8 cellular contexts compared by ENCODE assay signal in genomic region chr21:36059823-36060158, GRCh38. TPM values are rescaled to one million over a fixed set of nuclear protein-coding genes. Genes with fewer than 3 reads are reported as not detected.
DNase-seq lines count a peak whose midpoint lies in the region; ATAC-seq, FAIRE-seq and TF ChIP-seq lines count a peak whose summit lies in the region.

No MANE protein-coding gene starts in this region.

- peak; percentile 2 to 10 for ATAC-seq in CD4-positive, CD25-positive, alpha-beta regulatory T cell (ENCODE audit: low read depth in 2 of 2)
- ATAC-seq in HG03139 (IDR thresholded peaks at IDR 0.05; ENCODE audit: unreplicated experiment) (peak; percentile 29), T-cell (replicated peaks in 1 of 4) (peak in 2 of 4 experiments; percentile 33 to 36), esophagus mucosa (peak; percentile 54)

- no peaks in the 10 kb centered on the region for H3K27me3 ChIP-seq in CD4-positive, CD25-positive, alpha-beta regulatory T cell (ENCODE audit: control insufficient read depth, insufficient read depth, low read length)
- H3K27me3 ChIP-seq in neural cell (ENCODE audit: insufficient read depth, low read depth, low read length) = no peaks in the 10 kb centered on the region

- TF ChIP-seq RAD21 in neural cell (conservative IDR thresholded peaks at IDR 0.05) = no peak

- H3K36me3 Mint-ChIP-seq in CD4-positive, CD25-positive, alpha-beta regulatory T cell = peaks cover 25% of the 10 kb centered on the region
- peaks cover 36% of the 10 kb centered on the region for H3K36me3 Mint-ChIP-seq in T-cell

- peaks cover 34% of the 10 kb centered on the region for H3K36me3 ChIP-seq in CD4-positive, CD25-positive, alpha-beta regulatory T cell (ENCODE audit: control insufficient read depth, insufficient read depth, low read length)
- H3K36me3 ChIP-seq in neural cell (ENCODE audit: insufficient read depth, low read length) = peaks cover 5% of the 10 kb centered on the region

- H3K4me3 ChIP-seq in CD4-positive, CD25-positive, alpha-beta regulatory T cell (ENCODE audit: low read depth, low read length) = peak overlapping the region; percentile 80
- H3K4me3 ChIP-seq in neural cell (ENCODE audit: low read length) = peak overlapping the region; percentile 88

- TF ChIP-seq CTCF in neural cell (IDR thresholded peaks at IDR 0.05; ENCODE audit: poor library complexity, severe bottlenecking) = no peak

- TF ChIP-seq EP300 in neural cell (conservative IDR thresholded peaks at IDR 0.05; ENCODE audit: poor library complexity, severe bottlenecking) = no peak

- H3K27ac ChIP-seq in CD4-positive, CD25-positive, alpha-beta regulatory T cell (ENCODE audit: insufficient read depth, low read length, poor library complexity, severe bottlenecking) = peak overlapping the region; percentile 87
- peak overlapping the region; percentile 84 for H3K27ac ChIP-seq in neural cell (ENCODE audit: low read length)

- peaks cover 21% of the 10 kb centered on the region for H3K79me2 ChIP-seq in neural cell (replicated peaks; ENCODE audit: insufficient read depth, low read length)

- peak overlapping the region; percentile 97 for H3K27ac Mint-ChIP-seq in CD4-positive, CD25-positive, alpha-beta regulatory T cell
- peak overlapping the region; percentile 98 for H3K27ac Mint-ChIP-seq in T-cell

- POLR2A ChIA-PET in T-cell (lab: Charles Lee) = interaction anchor here (0.5 to 0.6 kb wide), 3 partner anchors 54 to 260 kb away, joined by 3 to 12 read pairs (median 6); partner anchors contain the start of gene MORC3 (in 1 of the 2)

- peak overlapping the region; percentile 83 for H3K9ac ChIP-seq in neural cell (ENCODE audit: low read length)

- peaks cover 19% of the 10 kb centered on the region for H3K4me1 ChIP-seq in CD4-positive, CD25-positive, alpha-beta regulatory T cell (ENCODE audit: control insufficient read depth, insufficient read depth, low read length, poor library complexity, severe bottlenecking)

- no peaks in the 10 kb centered on the region for H4K20me1 ChIP-seq in neural cell (ENCODE audit: insufficient read depth)

- H3K9me2 ChIP-seq in neural cell (ENCODE audit: insufficient read depth, low read length) = no peaks in the 10 kb centered on the region

- H3K4me3 Mint-ChIP-seq in CD4-positive, CD25-positive, alpha-beta regulatory T cell = peak overlapping the region; percentile 86 to 100 (median 97)
- peak overlapping the region; percentile 79 to 96 (median 93) for H3K4me3 Mint-ChIP-seq in T-cell

- no peaks in the 10 kb centered on the region for H3F3A ChIP-seq in neural cell (ENCODE audit: insufficient read depth, low read length, poor library complexity, severe bottlenecking)

- peak overlapping the region; percentile 96 for H2AFZ ChIP-seq in neural cell (ENCODE audit: low read depth, low read length)

- no peaks in the 10 kb centered on the region for H3K9me3 ChIP-seq in CD4-positive, CD25-positive, alpha-beta regulatory T cell (ENCODE audit: control insufficient read depth in 2 of 2, low read length in 2 of 2)
- no peaks in the 10 kb centered on the region for H3K9me3 ChIP-seq in neural cell (ENCODE audit: low read length)

- DNase-seq in CD4-positive, CD25-positive, alpha-beta regulatory T cell = no peak
- DNase-seq in GM19239 (ENCODE audit: insufficient read length, low spot score) = peak; percentile 16
- peak in 4 of 34 experiments; percentile 1 to 26 (median 4) for DNase-seq in T-cell
- no peak for DNase-seq in NCI-H1694 (lab: John Stamatoyannopoulos, UW)
- DNase-seq in SKM-1 (lab: John Stamatoyannopoulos, UW; ENCODE audit: unreplicated experiment) = no peak

- no peak for FAIRE-seq in GM19239 (lab: Jason Lieb, UNC)

- peaks cover 18% of the 10 kb centered on the region for H3K27me3 Mint-ChIP-seq in CD4-positive, CD25-positive, alpha-beta regulatory T cell
- H3K27me3 Mint-ChIP-seq in T-cell = no peaks in the 10 kb centered on the region

- peaks cover 9 to 28% (median 23%) of the 10 kb centered on the region in 4 donors for H3K4me1 Mint-ChIP-seq in CD4-positive, CD25-positive, alpha-beta regulatory T cell
- H3K4me1 Mint-ChIP-seq in T-cell = peaks cover 10 to 34% (median 20%) of the 10 kb centered on the region in 3 donors

- H3K9me3 Mint-ChIP-seq in CD4-positive, CD25-positive, alpha-beta regulatory T cell = no peaks in the 10 kb centered on the region
- H3K9me3 Mint-ChIP-seq in T-cell = no peaks in the 10 kb centered on the region

- H3K4me2 ChIP-seq in neural cell (ENCODE audit: low read length) = peak overlapping the region; percentile 36

- CTCF ChIA-PET in T-cell (lab: Charles Lee) = interaction anchor here (0.6 to 2.8 kb wide), 4 partner anchors 10 to 1366 kb away, joined by 3 to 13 read pairs (median 8); partner anchors contain the start of gene CBR1 (in 1 of the 2)

TF ChIP-seq in neural cell, 6 proteins besides CTCF, POLR2A, EP300 and RAD21:
- no peak for TF ChIP-seq MXI1 (conservative IDR thresholded peaks at IDR 0.05; ENCODE audit: poor library complexity, severe bottlenecking)
- no peak for TF ChIP-seq POLR2AphosphoS5 (IDR thresholded peaks at IDR 0.05)
- TF ChIP-seq EZH2 (IDR thresholded peaks at IDR 0.05; ENCODE audit: borderline replicate concordance, insufficient read depth, low read length, poor library complexity, severe bottlenecking) = no peak
- no peak for TF ChIP-seq TAF1 (IDR thresholded peaks at IDR 0.05; ENCODE audit: low read depth)
- no peak for TF ChIP-seq SMC3 (conservative IDR thresholded peaks at IDR 0.05; ENCODE audit: poor library complexity)
- TF ChIP-seq REST (IDR thresholded peaks at IDR 0.05; ENCODE audit: borderline replicate concordance) = no peak

RNA-seq across cellular contexts. Expression of gene SETD4, which starts 0.5 kb away (rescaled TPM):
- 15.0 TPM for total RNA-seq in CD4-positive, CD25-positive, alpha-beta regulatory T cell
- 10 to 100 TPM in 2 of 4 donors, 1 to 10 TPM in 2; 9.2 to 14.6 (median 9.9) TPM for polyA plus RNA-seq in CD4-positive, CD25-positive, alpha-beta regulatory T cell
- total RNA-seq in T-cell (10 to 100 TPM; 16.5 to 36.4 (median 30.3) TPM), esophagus mucosa (13.9 TPM)
- polyA plus RNA-seq in neural cell = 64.4 and 65.2 TPM in 2 replicates
- polyA minus RNA-seq in neural cell = 47.5 and 58.0 TPM in 2 replicates

RNA-seq across cellular contexts. Expression of gene CBR1, which starts 10.0 kb away (rescaled TPM):
- total RNA-seq in CD4-positive, CD25-positive, alpha-beta regulatory T cell = 9.8 TPM
- 10 to 100 TPM; 58.3 to 72.0 (median 62.1) TPM for polyA plus RNA-seq in CD4-positive, CD25-positive, alpha-beta regulatory T cell
- 10 to 100 TPM in 4 of 5 donors, 1 to 10 TPM in 1; 5.1 to 40.3 (median 21.1) TPM for total RNA-seq in T-cell
- 131 TPM for total RNA-seq in esophagus mucosa
- polyA plus RNA-seq in neural cell = 7.8 and 9.2 TPM in 2 replicates
- polyA minus RNA-seq in neural cell = 3.6 and 6.1 TPM in 2 replicates
